ENCODE assay signal across 18 cellular contexts in the genomic region with DNA sequence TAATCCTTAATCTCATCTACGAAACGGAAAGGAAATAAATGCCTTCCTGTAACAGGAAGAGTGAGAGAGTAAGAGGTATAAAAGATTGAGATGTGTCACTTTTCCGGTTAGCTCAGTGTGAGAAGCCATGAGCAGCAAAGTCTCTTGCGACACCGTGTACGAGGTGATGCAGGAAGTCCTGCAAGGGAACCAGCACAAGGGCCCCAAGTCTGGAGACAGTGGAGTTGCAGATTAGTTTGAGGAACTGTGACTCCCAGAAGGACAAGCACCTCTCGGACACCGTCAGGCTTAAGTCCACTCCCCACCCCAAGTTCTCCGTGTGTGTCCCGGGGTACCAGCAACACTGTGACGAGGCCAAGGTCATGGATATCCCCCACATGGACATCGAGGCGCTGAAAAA.
DNase-seq lines count a peak whose midpoint lies in the region; ATAC-seq and TF ChIP-seq lines count a peak whose summit lies in the region.
"Had no signal": no experiment of that assay in that cellular context is flagged by ENCODE, and none has a peak within 500 bp of the region (broad histone marks: within the 10 kb centered on the region; RNA-seq: fewer than 3 reads in every experiment).

No MANE protein-coding gene starts in this region.

- CTCF ChIA-PET in PC-9 (lab: Charles Lee) = no interaction called here

- no peak overlapping the region for H3K27ac ChIP-seq in right atrium auricular region
- H3K27ac ChIP-seq in PC-9 = no peak overlapping the region
- no peak overlapping the region for H3K27ac ChIP-seq in right lobe of liver
- no peak overlapping the region for H3K27ac ChIP-seq in upper lobe of right lung
- no peak overlapping the region for H3K27ac ChIP-seq in thyroid gland
- H3K27ac ChIP-seq: ovary had no signal

- BruUV-seq in PC-9 (replicated peaks; lab: Mats Ljungman, UMichigan) = no TSS peak

- H3K27me3 ChIP-seq in right atrium auricular region (no peaks in the 10 kb centered on the region), PC-9 (ENCODE audit: insufficient read depth, low read depth) (no peaks in the 10 kb centered on the region), right lobe of liver (no peaks in the 10 kb centered on the region), upper lobe of right lung (no peaks in the 10 kb centered on the region), thyroid gland (no peaks in the 10 kb centered on the region)
- H3K27me3 ChIP-seq: ovary had no signal

- H3K9me3 ChIP-seq in right atrium auricular region (no peaks in the 10 kb centered on the region), PC-9 (ENCODE audit: insufficient read depth, low read depth) (no peaks in the 10 kb centered on the region), right lobe of liver (no peaks in the 10 kb centered on the region), upper lobe of right lung (no peaks in the 10 kb centered on the region), thyroid gland (no peaks in the 10 kb centered on the region)
- H3K9me3 ChIP-seq: ovary had no signal

- peak; percentile 23 to 59 (median 42) for ATAC-seq in right lobe of liver
- peak; percentile 85 for ATAC-seq in upper lobe of right lung
- ATAC-seq in GM18861 (IDR thresholded peaks at IDR 0.05; ENCODE audit: unreplicated experiment) = no peak
- ATAC-seq: GM23338, right cardiac atrium, T-cell had no signal

- no peak overlapping the region for H3K4me3 ChIP-seq in right atrium auricular region
- H3K4me3 ChIP-seq in PC-9 = no peak overlapping the region
- no peak overlapping the region for H3K4me3 ChIP-seq in right lobe of liver
- no peak overlapping the region for H3K4me3 ChIP-seq in upper lobe of right lung
- no peak overlapping the region for H3K4me3 ChIP-seq in thyroid gland (replicated peaks in 1 of 3)
- H3K4me3 ChIP-seq: GM23338, ovary had no signal

- H3K4me2 ChIP-seq in PC-9 = no peak overlapping the region
- H3K4me2 ChIP-seq: GM23338 had no signal

- 61% methylated on average over 11 of the region's 13 CpGs for WGBS in right lobe of liver (ENCODE audit: insufficient coverage, low coverage, low lambda C conversion rate, missing lambda C conversion rate)
- WGBS in thyroid gland, 2 donors = 87 to 91% methylated on average over 12 to 13 of the region's 13 CpGs

- no peaks in the 10 kb centered on the region for H3K79me2 ChIP-seq in PC-9 (ENCODE audit: low read depth)

- POLR2A ChIA-PET in PC-9 (lab: Charles Lee; ENCODE audit: unreplicated experiment) = no interaction called here

- H3K4me1 ChIP-seq in right atrium auricular region (no peaks in the 10 kb centered on the region), PC-9 (replicated peaks; ENCODE audit: insufficient read depth) (no peaks in the 10 kb centered on the region), right lobe of liver (no peaks in the 10 kb centered on the region), upper lobe of right lung (no peaks in the 10 kb centered on the region), thyroid gland (no peaks in the 10 kb centered on the region)

- DNase-seq in cardiac septum (ENCODE audit: low spot score) = peak; percentile 89
- DNase-seq in right atrium auricular region (ENCODE audit: low spot score) = no peak
- DNase-seq in PC-9 = no peak
- DNase-seq in right lobe of liver = peak in 2 of 3 donors; percentile 45 to 51
- no peak for DNase-seq in upper lobe of right lung
- DNase-seq in NCI-H345 (lab: John Stamatoyannopoulos, UW) = no peak
- DNase-seq in thyroid gland = no peak
- DNase-seq: activated CD4-positive, alpha-beta T cell treated with anti-CD3 and anti-CD28 coated beads, Interleukin-2, amount 10 ng/mL, durations not matched to agents 7 days and 5 days; activated CD8-positive, alpha-beta memory T cell treated with anti-CD3 and anti-CD28 coated beads, Interleukin-2, amount 50 U/mL, for 4 hours; mesenchymal stem cell; NCI-H2171; NCI-H69; SHP77 treated with DMSO at 0.1 percent for 48 hours had no signal

- no peaks in the 10 kb centered on the region for H3K9me2 ChIP-seq in PC-9 (ENCODE audit: insufficient read depth)

- TF ChIP-seq POLR2A in right lobe of liver (IDR thresholded peaks at IDR 0.05) (no peak), thyroid gland (IDR thresholded peaks at IDR 0.05) (no peak)

- no peaks in the 10 kb centered on the region for H4K20me1 ChIP-seq in PC-9 (ENCODE audit: insufficient read depth)

- intact Hi-C loops in cardiac septum (cut with DNase I) = no loop called here
- intact Hi-C loops in PC-9 (cut with micrococcal nuclease; ENCODE audit: unreplicated experiment) = no loop called here
- intact Hi-C loops in right lobe of liver (cut with DNase I) = no loop called here
- intact Hi-C loops in upper lobe of right lung (cut with DNase I) = no loop called here
- intact Hi-C loops in thyroid gland (cut with DNase I) = no loop called here

- H3K36me3 ChIP-seq in right atrium auricular region (no peaks in the 10 kb centered on the region), PC-9 (ENCODE audit: low read depth) (no peaks in the 10 kb centered on the region), right lobe of liver (no peaks in the 10 kb centered on the region), upper lobe of right lung (no peaks in the 10 kb centered on the region), thyroid gland (no peaks in the 10 kb centered on the region)
- H3K36me3 ChIP-seq: ovary had no signal

- TF ChIP-seq CTCF in right atrium auricular region (IDR thresholded peaks at IDR 0.05) (no peak), PC-9 (conservative IDR thresholded peaks at IDR 0.05) (no peak), right lobe of liver (IDR thresholded peaks at IDR 0.05) (no peak), upper lobe of right lung (IDR thresholded peaks at IDR 0.05) (no peak), thyroid gland (IDR thresholded peaks at IDR 0.05) (no peak)

- peak overlapping the region; percentile 31; the same call in 1 of the 2 replicates for H2AFZ ChIP-seq in PC-9
- H2AFZ ChIP-seq: GM23338 had no signal

- H3F3A ChIP-seq in PC-9 (ENCODE audit: insufficient read depth, low read depth) = no peaks in the 10 kb centered on the region

Comparison
In these comparisons a context has a peak if more than half of its experiments do, and no peak if none do; other contexts are left out.
1. DNase-seq: peak in cardiac septum (single experiment) and right lobe of liver (2 of 3); none in right atrium auricular region (single experiment), PC-9 (0 of 2), upper lobe of right lung (single experiment), NCI-H345 (single experiment) and thyroid gland (0 of 2).